Comparison of ENCODE assay signal across 1 cellular context in genomic region chr19:6064016-6064702, GRCh38.
TF ChIP-seq lines count a peak whose summit lies in the region.

No MANE protein-coding gene starts in this region.

TF ChIP-seq in HepG2, 621 proteins besides CTCF, POLR2A, EP300 and RAD21 (continued from another document):
- no peak for TF ChIP-seq ZBTB20 (CRISPR knock-in tag; IDR thresholded peaks at IDR 0.05; ENCODE audit: borderline replicate concordance, low read depth)
